In the genomic region with DNA sequence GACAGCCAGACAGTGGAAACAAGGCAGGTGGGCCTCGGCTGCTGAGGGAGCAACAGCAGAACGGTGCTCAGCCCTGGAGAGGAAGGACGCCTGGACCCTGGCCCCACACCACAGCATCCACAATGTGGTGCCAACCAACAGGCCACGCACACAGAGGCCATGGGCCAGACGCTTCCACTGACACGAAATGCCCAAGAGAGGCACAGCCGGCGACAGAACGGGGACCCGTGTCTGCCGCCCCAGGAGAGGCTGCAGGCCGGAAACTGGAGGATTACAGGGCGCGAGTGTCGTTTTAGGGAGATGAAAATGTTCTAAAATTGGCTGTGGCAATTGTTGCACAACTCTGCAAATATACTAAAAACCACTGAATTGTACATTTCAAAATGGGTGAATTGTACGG, we compare ENCODE assay signal across 12 cellular contexts.
DNase-seq lines count a peak whose midpoint lies in the region; ATAC-seq and TF ChIP-seq lines count a peak whose summit lies in the region.
"Had no signal": no experiment of that assay in that cellular context is flagged by ENCODE, and none has a peak within 500 bp of the region (broad histone marks: within the 10 kb centered on the region; RNA-seq: fewer than 3 reads in every experiment).

No MANE protein-coding gene starts in this region.

- H3K27ac ChIP-seq in caudate nucleus (ENCODE audit: low read depth, low read length) (peak overlapping the region; percentile 26), vagina (peak overlapping the region; percentile 97)

- POLR2A ChIA-PET in naive thymus-derived CD8-positive, alpha-beta T cell (lab: Charles Lee) = no interaction called here

- H3K27me3 Mint-ChIP-seq in natural killer cell treated with Interleukin-12 subunit alpha and Interleukin-12 subunit beta and Interleukin-15 and Interleukin-18, amount 100 ng/mL, for 72 hours = no peaks in the 10 kb centered on the region
- H3K27me3 Mint-ChIP-seq in naive thymus-derived CD8-positive, alpha-beta T cell = no peaks in the 10 kb centered on the region

- H3K4me1 ChIP-seq in vagina = peaks cover 92% of the 10 kb centered on the region

- intact Hi-C loops in Right ventricle myocardium superior (cut with DNase I) = no loop called here
- intact Hi-C loops in cardiac septum (cut with DNase I) = no loop called here
- intact Hi-C loops in vagina (cut with DNase I) = loop anchor here (10.0 kb wide), 1 partner anchor 72 kb away; a partner anchor contains a TSS

- H3K4me3 ChIP-seq in vagina = no peak overlapping the region

- H3K4me1 Mint-ChIP-seq in natural killer cell treated with Interleukin-12 subunit alpha and Interleukin-12 subunit beta and Interleukin-15 and Interleukin-18, amount 100 ng/mL, for 72 hours (ENCODE audit: low read depth in 2 of 2) = peaks cover 53 to 58% of the 10 kb centered on the region in 2 donors
- peaks cover 40 to 77% (median 71%) of the 10 kb centered on the region in 4 donors for H3K4me1 Mint-ChIP-seq in naive thymus-derived CD8-positive, alpha-beta T cell

- TF ChIP-seq POLR2A in vagina (IDR thresholded peaks at IDR 0.05) = no peak

- peak overlapping the region; percentile 25 for H3K4me3 Mint-ChIP-seq in natural killer cell treated with Interleukin-12 subunit alpha and Interleukin-12 subunit beta and Interleukin-15 and Interleukin-18, amount 100 ng/mL, for 72 hours
- H3K4me3 Mint-ChIP-seq in naive thymus-derived CD8-positive, alpha-beta T cell = peak overlapping the region in 2 of 10 donors; percentile 29 to 42

- H3K9me3 ChIP-seq in vagina = no peaks in the 10 kb centered on the region

- DNase-seq in Right ventricle myocardium superior = peak; percentile 49
- DNase-seq in cardiac septum (ENCODE audit: low spot score) = no peak
- DNase-seq in caudate nucleus (lab: John Stamatoyannopoulos, UW) = no peak
- DNase-seq in natural killer cell treated with Interleukin-12 subunit alpha and Interleukin-12 subunit beta and Interleukin-15 and Interleukin-18, amount 100 ng/mL, for 72 hours (ENCODE audit: low spot score) = no peak
- no peak for DNase-seq in vagina (ENCODE audit: extremely low spot score in 2 of 2)
- no peak for DNase-seq in naive thymus-derived CD8-positive, alpha-beta T cell
- DNase-seq in DMS153 treated with DMSO at 0.1 percent for 48 hours (lab: John Stamatoyannopoulos, UW; ENCODE audit: unreplicated experiment) = no peak
- DNase-seq: left colon, NCI-H510A, T-helper 1 cell had no signal

- no peaks in the 10 kb centered on the region for H3K36me3 Mint-ChIP-seq in natural killer cell treated with Interleukin-12 subunit alpha and Interleukin-12 subunit beta and Interleukin-15 and Interleukin-18, amount 100 ng/mL, for 72 hours
- H3K36me3 Mint-ChIP-seq in naive thymus-derived CD8-positive, alpha-beta T cell = peaks cover 0 to 53% (median 2%) of the 10 kb centered on the region in 3 donors

- no peaks in the 10 kb centered on the region for H3K27me3 ChIP-seq in vagina

- peak overlapping the region; percentile 16 to 31 for H3K27ac Mint-ChIP-seq in natural killer cell treated with Interleukin-12 subunit alpha and Interleukin-12 subunit beta and Interleukin-15 and Interleukin-18, amount 100 ng/mL, for 72 hours
- H3K27ac Mint-ChIP-seq in naive thymus-derived CD8-positive, alpha-beta T cell = peak overlapping the region in 3 of 10 donors; percentile 51 to 66 (median 53)

- H3K36me3 ChIP-seq in vagina = no peaks in the 10 kb centered on the region

- no peaks in the 10 kb centered on the region for H3K9me3 Mint-ChIP-seq in natural killer cell treated with Interleukin-12 subunit alpha and Interleukin-12 subunit beta and Interleukin-15 and Interleukin-18, amount 100 ng/mL, for 72 hours
- H3K9me3 Mint-ChIP-seq in naive thymus-derived CD8-positive, alpha-beta T cell = peaks cover 0 to 5% (median 0%) of the 10 kb centered on the region in 9 donors

- TF ChIP-seq CTCF in vagina (IDR thresholded peaks at IDR 0.05) = no peak

- ATAC-seq in Right ventricle myocardium superior (ENCODE audit: poor library complexity) (no peak), GM18907 (IDR thresholded peaks at IDR 0.05; ENCODE audit: unreplicated experiment) (no peak)
- no peak for ATAC-seq in natural killer cell treated with Interleukin-12 subunit alpha and Interleukin-12 subunit beta and Interleukin-15 and Interleukin-18, amount 100 ng/mL, for 72 hours
- ATAC-seq in naive thymus-derived CD8-positive, alpha-beta T cell = no peak
- ATAC-seq: esophagus mucosa, left colon had no signal
